ENCODE assay signal across 1 cellular context in genomic region chr16:4749700-4750257, GRCh38.
TF ChIP-seq lines count a peak whose summit lies in the region.

No MANE protein-coding gene starts in this region.

TF ChIP-seq in GM12878, 131 proteins besides CTCF, POLR2A, EP300 and RAD21:
- TF ChIP-seq JUNB (IDR thresholded peaks at IDR 0.05): peak; percentile 39; the same call in 1 of the 2 replicates
- peak; percentile 43; the same call in 1 of the 2 replicates for TF ChIP-seq CBFB (IDR thresholded peaks at IDR 0.05; ENCODE audit: low read depth)
- no peak for TF ChIP-seq RB1 (IDR thresholded peaks at IDR 0.05; ENCODE audit: borderline replicate concordance)
- TF ChIP-seq CREB1 (IDR thresholded peaks at IDR 0.05; ENCODE audit: low read depth): no peak
- TF ChIP-seq BHLHE40 (IDR thresholded peaks at IDR 0.05; ENCODE audit: borderline replicate concordance in 1 of 2, low read depth in 2 of 2, low read length in 1 of 2): peak; percentile 62 to 81
- peak; percentile 32 for TF ChIP-seq USF1 (IDR thresholded peaks at IDR 0.05; ENCODE audit: borderline replicate concordance, extremely low read length, insufficient read depth, low read depth, low read length)
- TF ChIP-seq ATF2 (IDR thresholded peaks at IDR 0.05; ENCODE audit: low read length): peak; percentile 36; the same call in 1 of the 2 replicates
- no peak for TF ChIP-seq ATF3 (IDR thresholded peaks at IDR 0.05; ENCODE audit: borderline replicate concordance, extremely low read depth, low read depth, low read length)
TF ChIP-seq in GM12878: peak in this region for 5.
